9 cellular contexts compared by ENCODE assay signal in genomic region chr12:122982494-122982850, GRCh38. TPM values are rescaled to one million over a fixed set of nuclear protein-coding genes. Genes with fewer than 3 reads are reported as not detected.
A peak's percentile ranks its signal among the peaks of the same experiment; 100 is the strongest.
DNase-seq lines count a peak whose midpoint lies in the region; ATAC-seq and TF ChIP-seq lines count a peak whose summit lies in the region.
"Had no signal": no experiment of that assay in that cellular context is flagged by ENCODE, and none has a peak within 500 bp of the region (broad histone marks: within the 10 kb centered on the region; RNA-seq: fewer than 3 reads in every experiment).

No MANE protein-coding gene starts in this region.

- H3K9me2 ChIP-seq in MM.1S (replicated peaks; ENCODE audit: insufficient read depth, low read length) = no peaks in the 10 kb centered on the region

- DNase-seq in Calu3 (no peak), Panc1 (ENCODE audit: low read depth, low spot score) (no peak), endodermal cell (no peak), sigmoid colon (no peak), NCI-H2196 treated with DMSO at 0.1 percent for 48 hours (lab: John Stamatoyannopoulos, UW; ENCODE audit: unreplicated experiment) (no peak), MM.1S (no peak)
- DNase-seq: NCI-H2029 treated with DMSO at 0.1 percent for 48 hours had no signal

- no peak overlapping the region for H3K4me2 ChIP-seq in MM.1S (ENCODE audit: low read depth, low read length)

- H2AFZ ChIP-seq in MM.1S (ENCODE audit: low read length) = no peak overlapping the region

- POLR2A ChIA-PET in Panc1 (lab: Charles Lee) = no interaction called here

- CTCF ChIA-PET in Calu3 (lab: Charles Lee) (no interaction called here), Panc1 (lab: Charles Lee) (interaction anchor here (1.0 kb wide), 1 partner anchor 122 kb away, joined by 4 read pairs; no protein-coding TSS in a partner anchor)

- H3K27me3 Mint-ChIP-seq in Calu3 (ENCODE audit: unreplicated experiment) = no peaks in the 10 kb centered on the region
- no peaks in the 10 kb centered on the region for H3K27me3 Mint-ChIP-seq in endodermal cell (ENCODE audit: insufficient read depth)

- H4K20me1 ChIP-seq in MM.1S (ENCODE audit: insufficient read depth, low read length) = no peaks in the 10 kb centered on the region

- H3K4me3 Mint-ChIP-seq in Calu3 (ENCODE audit: low read depth, unreplicated experiment) = peak overlapping the region; percentile 90
- peak overlapping the region; percentile 82 for H3K4me3 Mint-ChIP-seq in endodermal cell

- no peaks in the 10 kb centered on the region for H3F3A ChIP-seq in MM.1S (ENCODE audit: insufficient read depth, low read length)

- H3K27ac Mint-ChIP-seq in Calu3 (ENCODE audit: unreplicated experiment) = no peak overlapping the region
- peak overlapping the region; percentile 21 for H3K27ac Mint-ChIP-seq in endodermal cell

- peak overlapping the region; percentile 92 for H3K27ac ChIP-seq in Panc1 (ENCODE audit: low read length)
- H3K27ac ChIP-seq in endodermal cell (ENCODE audit: low read depth, low read length) = no peak overlapping the region
- peak overlapping the region; percentile 57 to 97 (median 90) for H3K27ac ChIP-seq in sigmoid colon
- no peak overlapping the region for H3K27ac ChIP-seq in MM.1S (ENCODE audit: low read length)
- H3K27ac ChIP-seq: body of pancreas had no signal

- no peaks in the 10 kb centered on the region for H3K27me3 ChIP-seq in Panc1 (ENCODE audit: control insufficient read depth, insufficient read depth, low read length)
- no peaks in the 10 kb centered on the region for H3K27me3 ChIP-seq in endodermal cell (ENCODE audit: control insufficient read depth, insufficient read depth, low read length, poor library complexity, severe bottlenecking)
- H3K27me3 ChIP-seq in sigmoid colon = no peaks in the 10 kb centered on the region
- no peaks in the 10 kb centered on the region for H3K27me3 ChIP-seq in MM.1S (replicated peaks; ENCODE audit: insufficient read depth, low read length)
- H3K27me3 ChIP-seq: body of pancreas had no signal

- in situ Hi-C loops in Panc1 (cut with HindIII; ENCODE audit: low pct_unique_long_range_greater_than_20kb, low sequenced_read_pairs) = no loop called here

- no peak overlapping the region for H3K9ac ChIP-seq in endodermal cell (ENCODE audit: extremely low read depth, low read length, poor library complexity, severe bottlenecking)
- H3K9ac ChIP-seq in MM.1S (ENCODE audit: low read length) = no peak overlapping the region

- peaks cover 8% of the 10 kb centered on the region for H3K4me1 Mint-ChIP-seq in Calu3 (ENCODE audit: low read depth, unreplicated experiment)
- peaks cover 12% of the 10 kb centered on the region for H3K4me1 Mint-ChIP-seq in endodermal cell

- H3K36me3 ChIP-seq in Panc1 (ENCODE audit: control insufficient read depth, insufficient read depth, low read length) (no peaks in the 10 kb centered on the region; the same call in 1 of the 2 replicates), endodermal cell (ENCODE audit: control insufficient read depth, insufficient read depth, low read length) (peaks cover 19% of the 10 kb centered on the region), sigmoid colon (peaks cover 6 to 48% (median 12%) of the 10 kb centered on the region in 4 donors), MM.1S (replicated peaks; ENCODE audit: insufficient read depth, low read length) (no peaks in the 10 kb centered on the region)

- H3K4me3 ChIP-seq in Panc1 (ENCODE audit: low read depth in 2 of 2, low read length in 2 of 2) = peak overlapping the region; percentile 69 to 78; a peak in 3 of 4 replicates
- H3K4me3 ChIP-seq in endodermal cell (ENCODE audit: low read length) = no peak overlapping the region
- H3K4me3 ChIP-seq in sigmoid colon = peak overlapping the region in 1 of 4 donors; percentile 72
- H3K4me3 ChIP-seq in MM.1S (ENCODE audit: low read length) = no peak overlapping the region
- H3K4me3 ChIP-seq: body of pancreas had no signal

- TF ChIP-seq POLR2A in sigmoid colon (IDR thresholded peaks at IDR 0.05) = no peak

- H3K4me1 ChIP-seq in Panc1 (ENCODE audit: control insufficient read depth, insufficient read depth, low read length) (peaks cover 42% of the 10 kb centered on the region), endodermal cell (ENCODE audit: control insufficient read depth, insufficient read depth, low read length) (peaks cover 11% of the 10 kb centered on the region), sigmoid colon (peaks cover 0 to 68% (median 64%) of the 10 kb centered on the region in 4 donors), MM.1S (ENCODE audit: low read length) (no peaks in the 10 kb centered on the region)

- intact Hi-C loops in Calu3 (cut with micrococcal nuclease; ENCODE audit: unreplicated experiment) (no loop called here), Panc1 (cut with micrococcal nuclease; ENCODE audit: unreplicated experiment) (loop anchor here (10.0 kb wide), 2 partner anchors 162 to 252 kb away; partner anchors contain the start of genes MPHOSPH9 and MTRFR), sigmoid colon (cut with DNase I) (loop anchor here (5.0 kb wide), 1 partner anchor 170 kb away; the partner anchor contains the start of gene PITPNM2)

- TF ChIP-seq EP300 in sigmoid colon (IDR thresholded peaks at IDR 0.05) = no peak

- H3K79me2 ChIP-seq in MM.1S (ENCODE audit: low read length) = peaks cover 21% of the 10 kb centered on the region

- TF ChIP-seq CTCF in Calu3 (IDR thresholded peaks at IDR 0.05; ENCODE audit: unreplicated experiment) (no peak), Panc1 (IDR thresholded peaks at IDR 0.05) (no peak), endodermal cell (conservative IDR thresholded peaks at IDR 0.05) (no peak), sigmoid colon (IDR thresholded peaks at IDR 0.05) (no peak), MM.1S (IDR thresholded peaks at IDR 0.05; ENCODE audit: low read length) (no peak)

- no peaks in the 10 kb centered on the region for H3K9me3 Mint-ChIP-seq in Calu3 (ENCODE audit: low read depth, unreplicated experiment)
- H3K9me3 Mint-ChIP-seq in endodermal cell = no peaks in the 10 kb centered on the region

- H3K36me3 Mint-ChIP-seq in Calu3 (ENCODE audit: insufficient read depth, unreplicated experiment) (peaks cover 64% of the 10 kb centered on the region), endodermal cell (ENCODE audit: low read depth) (peaks cover 3% of the 10 kb centered on the region)

- no peak for ATAC-seq in Panc1
- ATAC-seq in GM21529 (IDR thresholded peaks at IDR 0.05; ENCODE audit: unreplicated experiment) = no peak
- ATAC-seq: body of pancreas had no signal

- 87 to 100% methylated on average over 6 to 11 of the region's 11 CpGs for WGBS in endodermal cell (ENCODE audit: insufficient coverage in 1 of 2, insufficient read length in 1 of 2), 2 experiments
- WGBS in sigmoid colon, 2 donors = 77 to 78% methylated on average over 11 of the region's 11 CpGs

- H3K9me3 ChIP-seq in Panc1 (ENCODE audit: control insufficient read depth, insufficient read depth, low read depth, low read length) (no peaks in the 10 kb centered on the region), endodermal cell (ENCODE audit: control insufficient read depth, low read length) (no peaks in the 10 kb centered on the region), sigmoid colon (no peaks in the 10 kb centered on the region), MM.1S (replicated peaks; ENCODE audit: insufficient read depth, low read length) (no peaks in the 10 kb centered on the region)
- H3K9me3 ChIP-seq: body of pancreas had no signal

- BruUV-seq in Calu3 (replicated peaks; lab: Mats Ljungman, UMichigan) (TSS peak; percentile 86), Panc1 (replicated peaks; lab: Mats Ljungman, UMichigan) (TSS peak; percentile 98)

RNA-seq across cellular contexts. Expression of gene ARL6IP4, which starts 2.0 kb away (rescaled TPM):
- total RNA-seq in Calu3 (2022) (171 TPM in 2 replicates), Panc1 (2021; ENCODE audit: unreplicated experiment) (184 TPM), endodermal cell (100 to 1,000 TPM; 136 to 149 TPM), sigmoid colon (100 to 1,000 TPM; 211 to 358 (median 327) TPM)
- 324 TPM for polyA plus RNA-seq in Panc1 (2012; ENCODE audit: insufficient read length)
- polyA plus RNA-seq in endodermal cell (2013, experiment 1 of 2) = 145 TPM
- polyA plus RNA-seq in endodermal cell (2013, experiment 2 of 2) = 144 TPM
- polyA plus RNA-seq in sigmoid colon = 100 to 1,000 TPM; 233 to 312 (median 243) TPM

RNA-seq across cellular contexts. Expression of gene OGFOD2, which starts 7.4 kb away (rescaled TPM):
- total RNA-seq in Calu3 (2022) = 21.5 and 22.8 TPM in 2 replicates
- 32.0 TPM for total RNA-seq in Panc1 (2021; ENCODE audit: unreplicated experiment)
- polyA plus RNA-seq in Panc1 (2012; ENCODE audit: insufficient read length) = 37.7 TPM
- 10 to 100 TPM; 17.5 to 19.9 TPM for total RNA-seq in endodermal cell
- 8.8 TPM for polyA plus RNA-seq in endodermal cell (2013, experiment 1 of 2)
- polyA plus RNA-seq in endodermal cell (2013, experiment 2 of 2) = 9.8 TPM
- total RNA-seq in sigmoid colon = 10 to 100 TPM in 2 of 4 donors, 1 to 10 TPM in 2; 8.1 to 13.6 (median 9.4) TPM
- polyA plus RNA-seq in sigmoid colon = 10 to 100 TPM; 10.2 to 26.5 (median 17.8) TPM

RNA-seq across cellular contexts. Expression of gene ABCB9, which starts 16.2 kb away (rescaled TPM):
- total RNA-seq in Calu3 (2022) = 25.6 and 26.5 TPM in 2 replicates
- total RNA-seq in Panc1 (2021; ENCODE audit: unreplicated experiment) = 32.7 TPM
- polyA plus RNA-seq in Panc1 (2012; ENCODE audit: insufficient read length) = 31.5 TPM
- total RNA-seq in endodermal cell = 1 to 10 TPM; 5.4 to 6.0 TPM
- 4.1 TPM for polyA plus RNA-seq in endodermal cell (2013, experiment 1 of 2)
- 4.3 TPM for polyA plus RNA-seq in endodermal cell (2013, experiment 2 of 2)
- total RNA-seq in sigmoid colon = 1 to 10 TPM; 1.6 to 3.8 (median 2.8) TPM
- 1 to 10 TPM; 1.2 to 5.3 (median 3.5) TPM for polyA plus RNA-seq in sigmoid colon

Comparison
In these comparisons a context has a peak if more than half of its experiments do, and no peak if none do; other contexts are left out.
1. H3K27ac ChIP-seq: peak in Panc1 (single experiment) and sigmoid colon (4 of 4); none in endodermal cell (single experiment) and MM.1S (single experiment).
2. H3K4me3 ChIP-seq: peak in Panc1 (2 of 2); none in endodermal cell (single experiment) and MM.1S (single experiment).